8 cellular contexts compared by ENCODE assay signal in genomic region chr3:194991338-194991654, GRCh38.
"Had no signal": no experiment of that assay in that cellular context is flagged by ENCODE, and none has a peak within 500 bp of the region (broad histone marks: within the 10 kb centered on the region; RNA-seq: fewer than 3 reads in every experiment).

No MANE protein-coding gene starts in this region.

- FAIRE-seq: G401.6, GM12878, GM12891, GM12892, GM18507, GM19239 had no signal

- H3K4me3 ChIP-seq: GM12878 had no signal

- ATAC-seq: GM12878 had no signal

- DNase-seq: GDM1, GF-D8 had no signal
